Comparison of ENCODE assay signal across 8 cellular contexts in genomic region chrX:129653985-129654651, GRCh38. TPM values are rescaled to one million over a fixed set of nuclear protein-coding genes. Genes with fewer than 3 reads are reported as not detected.
A peak's percentile ranks its signal among the peaks of the same experiment; 100 is the strongest.
DNase-seq lines count a peak whose midpoint lies in the region; ATAC-seq, FAIRE-seq and TF ChIP-seq lines count a peak whose summit lies in the region.

No MANE protein-coding gene starts in this region.

- H3K4me2 ChIP-seq in keratinocyte (ENCODE audit: control insufficient read depth, extremely low read depth, insufficient read depth, low read depth, low read length), result peak overlapping the region; percentile 70

- peak overlapping the region; percentile 28 for H3K9ac ChIP-seq in keratinocyte (ENCODE audit: control insufficient read depth, extremely low read depth, insufficient read depth, low read length)

- H2AFZ ChIP-seq in keratinocyte (ENCODE audit: control insufficient read depth, low read length), result peak overlapping the region; percentile 37

- H3K36me3 ChIP-seq in BE2C (no peaks in the 10 kb centered on the region), keratinocyte (ENCODE audit: control insufficient read depth in 2 of 2, extremely low read depth in 1 of 2, insufficient read depth in 2 of 2, low read length in 2 of 2) (no peaks in the 10 kb centered on the region)

- ATAC-seq in GM19043 (IDR thresholded peaks at IDR 0.05; ENCODE audit: low read depth, unreplicated experiment) (peak; percentile 69), HG03045 (IDR thresholded peaks at IDR 0.05; ENCODE audit: unreplicated experiment) (no peak)
- peak; percentile 67 for ATAC-seq in stimulated activated naive CD8-positive, alpha-beta T cell treated with anti-CD3 and anti-CD28 coated beads, Interleukin-15, Interleukin-2, amounts not matched to agents 100 U/mL and 50 U/mL, for 24 hours

- peaks cover 15% of the 10 kb centered on the region for H3K27me3 ChIP-seq in BE2C
- H3K27me3 ChIP-seq in keratinocyte (ENCODE audit: control insufficient read depth, extremely low read depth, insufficient read depth, low read length), result peaks cover 15% of the 10 kb centered on the region

- H3K4me3 ChIP-seq in BE2C (ENCODE audit: low read depth, low read length) (peak overlapping the region; percentile 50), astrocyte of the cerebellum (ENCODE audit: low read depth, low read length) (peak overlapping the region; percentile 38), keratinocyte (ENCODE audit: control insufficient read depth in 2 of 3, extremely low read depth in 1 of 3, insufficient read depth in 2 of 3, low read depth in 1 of 3, low read length in 3 of 3) (peak overlapping the region; percentile 23 to 46 (median 27))

- H3K79me2 ChIP-seq in keratinocyte (ENCODE audit: control insufficient read depth, insufficient read depth, low read length), result no peaks in the 10 kb centered on the region

- TF ChIP-seq CTCF in BE2C (IDR thresholded peaks at IDR 0.05; ENCODE audit: low read depth, low read length) (no peak), astrocyte of the cerebellum (IDR thresholded peaks at IDR 0.05; ENCODE audit: low read depth, low read length, missing control alignments) (no peak), keratinocyte (optimal IDR thresholded peaks at IDR 0.05 in 1 of 3, IDR thresholded peaks at IDR 0.05 in 1 of 3, conservative IDR thresholded peaks at IDR 0.05 in 1 of 3; ENCODE audit: extremely low read depth in 1 of 3, insufficient read depth in 2 of 3, low read length in 3 of 3) (no peak)

- in situ Hi-C loops in astrocyte of the cerebellum (cut with HindIII; ENCODE audit: low sequenced_read_pairs), result no loop called here

- DNase-seq in BE2C (peak; percentile 28), LoVo (ENCODE audit: low spot score) (peak; percentile 3), astrocyte of the cerebellum (ENCODE audit: low read depth) (no peak), keratinocyte (ENCODE audit: low read depth, low spot score) (no peak), RCC 7860 (ENCODE audit: low spot score) (no peak)
- peak; percentile 22 for DNase-seq in stimulated activated naive CD8-positive, alpha-beta T cell treated with anti-CD3 and anti-CD28 coated beads, Interleukin-15, Interleukin-2, amounts not matched to agents 100 U/mL and 50 U/mL, for 24 hours

- dilution Hi-C loops in keratinocyte (cut with MboI; ENCODE audit: extremely low pct_ligation_motif_present, low sequenced_read_pairs), result no loop called here

- H3K27ac ChIP-seq in keratinocyte (ENCODE audit: control insufficient read depth, insufficient read depth, low read length), result no peak overlapping the region

- H3K9me1 ChIP-seq in keratinocyte (ENCODE audit: control insufficient read depth, extremely low read depth, insufficient read depth, low read length), result no peaks in the 10 kb centered on the region

- no peaks in the 10 kb centered on the region for H3K9me3 ChIP-seq in BE2C
- no peaks in the 10 kb centered on the region for H3K9me3 ChIP-seq in keratinocyte (ENCODE audit: control insufficient read depth, low read depth, low read length)

- H3K4me1 ChIP-seq in BE2C (no peaks in the 10 kb centered on the region), keratinocyte (ENCODE audit: control insufficient read depth, extremely low read depth, insufficient read depth, low read length) (peaks cover 4% of the 10 kb centered on the region)

- FAIRE-seq in keratinocyte (lab: Jason Lieb, UNC) (no peak), RCC 7860 (lab: Jason Lieb, UNC) (no peak)

- H4K20me1 ChIP-seq in keratinocyte (ENCODE audit: control insufficient read depth, extremely low read depth, insufficient read depth, low read length), result no peaks in the 10 kb centered on the region

RNA-seq across cellular contexts. Expression of gene APLN, which starts 0.6 kb away (rescaled TPM):
- 0.14 TPM for polyA plus RNA-seq in BE2C (2012; ENCODE audit: insufficient read depth, insufficient read length, low read depth)
- 0.71 to 4.1 TPM (median 1.8 TPM) in 3 replicates for polyA plus RNA-seq in keratinocyte
- polyA plus RNA-seq in keratinocyte (2011; ENCODE audit: low read depth), result not detected
- 0.62 and 0.69 TPM in 2 replicates for polyA plus RNA-seq in keratinocyte (2011; cell fraction: cytosol; rRNA removed)
- 0.51 and 0.60 TPM in 2 replicates for polyA plus RNA-seq in keratinocyte (2011; cell fraction: nucleus; rRNA removed)
- 0.24 and 3.8 TPM in 2 replicates for polyA plus RNA-seq in keratinocyte (2012; ENCODE audit: low replicate concordance)
- 1.0 to 5.1 TPM (median 1.2 TPM) in 3 replicates for polyA minus RNA-seq in keratinocyte
- not detected for polyA minus RNA-seq in keratinocyte (2011; cell fraction: cytosol; rRNA and poly(A)+ RNA removed)
- 0.23 and 0.42 TPM in 2 replicates for polyA minus RNA-seq in keratinocyte (2011; cell fraction: nucleus; rRNA and poly(A)+ RNA removed)

Comparison
In these comparisons a context has a peak if more than half of its experiments do, and no peak if none do; other contexts are left out.
1. DNase-seq: peak in BE2C (single experiment), LoVo (single experiment) and stimulated activated naive CD8-positive, alpha-beta T cell treated with anti-CD3 and anti-CD28 coated beads, Interleukin-15, Interleukin-2, amounts not matched to agents 100 U/mL and 50 U/mL, for 24 hours (single experiment); none in astrocyte of the cerebellum (single experiment), keratinocyte (single experiment) and RCC 7860 (single experiment).
2. Peak in every context shown above with its lines, with median percentiles within 50 percentile points of each other: H3K4me3 ChIP-seq.